8 cellular contexts compared by ENCODE assay signal in the genomic region with DNA sequence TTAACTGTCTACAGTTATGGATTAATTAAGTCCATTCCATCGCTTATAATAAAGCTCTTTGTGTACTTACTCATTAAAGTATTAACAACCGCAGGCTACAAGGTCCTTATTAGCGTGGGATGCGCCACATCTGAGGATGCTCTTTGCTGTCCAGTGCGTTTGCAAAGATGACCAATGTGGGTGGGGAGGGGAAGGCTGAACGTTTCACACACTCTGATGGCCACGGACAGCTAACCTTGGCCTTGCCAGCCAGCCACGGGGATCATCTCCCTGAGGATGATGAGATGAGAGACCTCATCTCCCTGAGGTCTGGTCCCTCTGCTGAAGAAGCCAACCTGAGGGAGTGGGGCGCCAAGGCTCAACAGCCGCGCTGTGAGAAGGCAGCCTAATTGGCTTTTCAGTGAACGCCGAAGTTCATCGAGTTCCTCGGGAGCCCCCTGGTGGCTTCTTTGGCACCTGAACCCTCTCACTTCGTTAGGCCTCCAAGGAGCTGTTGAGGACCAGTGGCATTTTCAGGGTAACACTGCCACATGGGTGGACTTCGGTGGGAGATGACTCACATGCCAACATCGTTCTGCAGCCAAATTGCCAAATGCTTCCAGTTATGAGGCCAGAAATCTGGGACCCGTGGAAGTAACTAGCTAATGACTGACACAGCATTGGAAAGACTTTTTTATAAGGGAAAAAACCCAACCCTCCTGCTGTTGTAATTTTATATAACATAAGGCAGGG.
DNase-seq lines count a peak whose midpoint lies in the region; ATAC-seq, FAIRE-seq and TF ChIP-seq lines count a peak whose summit lies in the region.

No MANE protein-coding gene starts in this region.

- peak; percentile 94 for FAIRE-seq in GM19239 (lab: Jason Lieb, UNC)

- CTCF ChIA-PET in OCI-LY7 (lab: Charles Lee; ENCODE audit: unreplicated experiment) = interaction anchor here (0.7 to 1.4 kb wide), 3 partner anchors 18 to 302 kb away, joined by 3 to 7 read pairs (median 5); no protein-coding TSS in a partner anchor

- H3K36me3 ChIP-seq in OCI-LY7 (ENCODE audit: insufficient read depth, low read length) (no peaks in the 10 kb centered on the region), esophagus squamous epithelium (no peaks in the 10 kb centered on the region)

- no peak overlapping the region for H2AFZ ChIP-seq in OCI-LY7 (ENCODE audit: low read length)

- H3K9me3 Mint-ChIP-seq in naive thymus-derived CD8-positive, alpha-beta T cell = no peaks in the 10 kb centered on the region
- no peaks in the 10 kb centered on the region for H3K9me3 Mint-ChIP-seq in stimulated activated effector memory CD8-positive, alpha-beta T cell treated with anti-CD3 and anti-CD28 coated beads, Interleukin-12 subunit alpha, Interleukin-12 subunit beta, amount 100 ng/mL, for 72 hours

- no peak overlapping the region for H3K27ac Mint-ChIP-seq in naive thymus-derived CD8-positive, alpha-beta T cell
- no peak overlapping the region for H3K27ac Mint-ChIP-seq in stimulated activated effector memory CD8-positive, alpha-beta T cell treated with anti-CD3 and anti-CD28 coated beads, Interleukin-12 subunit alpha, Interleukin-12 subunit beta, amount 100 ng/mL, for 72 hours

- no peaks in the 10 kb centered on the region for H3K4me1 Mint-ChIP-seq in naive thymus-derived CD8-positive, alpha-beta T cell
- no peaks in the 10 kb centered on the region for H3K4me1 Mint-ChIP-seq in stimulated activated effector memory CD8-positive, alpha-beta T cell treated with anti-CD3 and anti-CD28 coated beads, Interleukin-12 subunit alpha, Interleukin-12 subunit beta, amount 100 ng/mL, for 72 hours

- TF ChIP-seq POLR2A in esophagus squamous epithelium (IDR thresholded peaks at IDR 0.05) = no peak

- no peaks in the 10 kb centered on the region for H3K27me3 ChIP-seq in HL-60 (ENCODE audit: insufficient read depth, poor library complexity, severe bottlenecking)
- no peaks in the 10 kb centered on the region for H3K27me3 ChIP-seq in esophagus squamous epithelium

- peak; percentile 81 to 85 for ATAC-seq in naive thymus-derived CD8-positive, alpha-beta T cell
- peak; percentile 84 for ATAC-seq in stimulated activated effector memory CD8-positive, alpha-beta T cell treated with anti-CD3 and anti-CD28 coated beads, Interleukin-12 subunit alpha, Interleukin-12 subunit beta, amount 100 ng/mL, for 72 hours

- BruUV-seq in OCI-LY7 (replicated peaks; lab: Mats Ljungman, UMichigan) = no TSS peak

- POLR2A ChIA-PET in OCI-LY7 (lab: Charles Lee) = interaction anchor here (0.6 to 1.1 kb wide), 2 partner anchors 10 to 288 kb away, joined by 3 to 4 read pairs; no protein-coding TSS in a partner anchor
- POLR2A ChIA-PET in naive thymus-derived CD8-positive, alpha-beta T cell (lab: Charles Lee) = no interaction called here

- no peaks in the 10 kb centered on the region for H3K79me2 ChIP-seq in OCI-LY7 (ENCODE audit: insufficient read depth, low read depth, low read length)

- H3K27ac ChIP-seq in HL-60 (replicated peaks) (no peak overlapping the region), OCI-LY7 (ENCODE audit: low read depth, low read length, poor library complexity, severe bottlenecking) (no peak overlapping the region), esophagus squamous epithelium (no peak overlapping the region)

- H3K9me3 ChIP-seq in OCI-LY7 (ENCODE audit: low read length) (no peaks in the 10 kb centered on the region), esophagus squamous epithelium (no peaks in the 10 kb centered on the region)

- H3K27me3 Mint-ChIP-seq in naive thymus-derived CD8-positive, alpha-beta T cell = peaks cover 3 to 16% (median 4%) of the 10 kb centered on the region in 5 donors

- H4K20me1 ChIP-seq in OCI-LY7 (ENCODE audit: insufficient read depth, low read length) = no peaks in the 10 kb centered on the region

- intact Hi-C loops in OCI-LY7 (cut with micrococcal nuclease; ENCODE audit: unreplicated experiment) = loop anchor here (1.0 to 5.0 kb wide), 3 partner anchors 289 to 543 kb away; no protein-coding TSS in a partner anchor
- intact Hi-C loops in esophagus squamous epithelium (cut with DNase I) = loop anchor here (5.0 kb wide), 1 partner anchor 288 kb away; no protein-coding TSS in a partner anchor

- H3K9me2 ChIP-seq in OCI-LY7 (ENCODE audit: insufficient read depth, low read length) = no peaks in the 10 kb centered on the region

- no peak overlapping the region for H3K4me2 ChIP-seq in OCI-LY7 (ENCODE audit: low read length)

- no peaks in the 10 kb centered on the region for H3K36me3 Mint-ChIP-seq in naive thymus-derived CD8-positive, alpha-beta T cell
- H3K36me3 Mint-ChIP-seq in stimulated activated effector memory CD8-positive, alpha-beta T cell treated with anti-CD3 and anti-CD28 coated beads, Interleukin-12 subunit alpha, Interleukin-12 subunit beta, amount 100 ng/mL, for 72 hours = no peaks in the 10 kb centered on the region

- no peak overlapping the region for H3K4me3 Mint-ChIP-seq in naive thymus-derived CD8-positive, alpha-beta T cell
- H3K4me3 Mint-ChIP-seq in stimulated activated effector memory CD8-positive, alpha-beta T cell treated with anti-CD3 and anti-CD28 coated beads, Interleukin-12 subunit alpha, Interleukin-12 subunit beta, amount 100 ng/mL, for 72 hours = no peak overlapping the region

- DNase-seq in Ammon's horn (ENCODE audit: low spot score) = peak; percentile 90
- peak; percentile 69 for DNase-seq in GM19239 (ENCODE audit: insufficient read length, low spot score)
- peak; percentile 41 to 84 for DNase-seq in HL-60 (ENCODE audit: low read depth in 1 of 2, low spot score in 1 of 2)
- DNase-seq in OCI-LY7 (ENCODE audit: low spot score) = peak; percentile 64
- peak; percentile 74 for DNase-seq in activated T-cell treated with anti-CD3 and anti-CD28 coated beads for 1 hour (ENCODE audit: low read depth)
- no peak for DNase-seq in esophagus squamous epithelium (lab: John Stamatoyannopoulos, UW)
- peak; percentile 46 to 86 (median 68) for DNase-seq in naive thymus-derived CD8-positive, alpha-beta T cell
- DNase-seq in stimulated activated effector memory CD8-positive, alpha-beta T cell treated with anti-CD3 and anti-CD28 coated beads, Interleukin-12 subunit alpha, Interleukin-12 subunit beta, amount 100 ng/mL, for 72 hours (ENCODE audit: low spot score in 2 of 2) = peak; percentile 61 to 91

- TF ChIP-seq CTCF in HL-60 (IDR thresholded peaks at IDR 0.05; ENCODE audit: insufficient read depth, low read length) (peak; percentile 90), OCI-LY7 (conservative IDR thresholded peaks at IDR 0.05; ENCODE audit: low read length) (peak; percentile 79), esophagus squamous epithelium (IDR thresholded peaks at IDR 0.05) (peak; percentile 71 to 85 (median 80))

- 40 to 62% methylated on average over 9 to 12 of the region's 19 CpGs for WGBS in esophagus squamous epithelium, 2 donors

- H3K4me3 ChIP-seq in HL-60 (replicated peaks; ENCODE audit: insufficient read depth, low read length) (no peak overlapping the region), OCI-LY7 (ENCODE audit: low read depth, low read length, poor library complexity, severe bottlenecking) (no peak overlapping the region), esophagus squamous epithelium (no peak overlapping the region)

- H3K4me1 ChIP-seq in OCI-LY7 (ENCODE audit: insufficient read depth, low read length, poor library complexity, severe bottlenecking) = no peaks in the 10 kb centered on the region
- H3K4me1 ChIP-seq in esophagus squamous epithelium = no peaks in the 10 kb centered on the region
